10 cellular contexts compared by ENCODE assay signal in genomic region chr11:75703709-75704237, GRCh38. TPM values are rescaled to one million over a fixed set of nuclear protein-coding genes. Genes with fewer than 3 reads are reported as not detected.
"Had no signal": no experiment of that assay in that cellular context is flagged by ENCODE, and none has a peak within 500 bp of the region (broad histone marks: within the 10 kb centered on the region; RNA-seq: fewer than 3 reads in every experiment).

No MANE protein-coding gene starts in this region.

- H3K4me3 Mint-ChIP-seq: IgD-negative memory B cell had no signal

- H3K9ac ChIP-seq: KMS-11 had no signal

- H3K4me2 ChIP-seq: KMS-11 had no signal

- DNase-seq: IMR-90, Karpas-422, KBM-7, KG1 had no signal

- H3K27ac ChIP-seq: HL-60, KMS-11 had no signal

- H3K9me3 Mint-ChIP-seq: IgD-negative memory B cell had no signal

- H3K36me3 Mint-ChIP-seq: IgD-negative memory B cell had no signal

- H3K27ac Mint-ChIP-seq: IgD-negative memory B cell had no signal

- FAIRE-seq: HTR-8/SVneo had no signal

RNA-seq across cellular contexts. Expression of gene MOGAT2, which starts 13.9 kb away (rescaled TPM):
- total RNA-seq: HT-29, HT1080, IMR-90 had no signal
- polyA plus RNA-seq: IgD-negative memory B cell, IMR-90 had no signal

RNA-seq across cellular contexts. Expression of gene MAP6, which starts 34.9 kb away (rescaled TPM):
- total RNA-seq: HT-29 had no signal
